ENCODE assay signal across 8 cellular contexts in the genomic region with DNA sequence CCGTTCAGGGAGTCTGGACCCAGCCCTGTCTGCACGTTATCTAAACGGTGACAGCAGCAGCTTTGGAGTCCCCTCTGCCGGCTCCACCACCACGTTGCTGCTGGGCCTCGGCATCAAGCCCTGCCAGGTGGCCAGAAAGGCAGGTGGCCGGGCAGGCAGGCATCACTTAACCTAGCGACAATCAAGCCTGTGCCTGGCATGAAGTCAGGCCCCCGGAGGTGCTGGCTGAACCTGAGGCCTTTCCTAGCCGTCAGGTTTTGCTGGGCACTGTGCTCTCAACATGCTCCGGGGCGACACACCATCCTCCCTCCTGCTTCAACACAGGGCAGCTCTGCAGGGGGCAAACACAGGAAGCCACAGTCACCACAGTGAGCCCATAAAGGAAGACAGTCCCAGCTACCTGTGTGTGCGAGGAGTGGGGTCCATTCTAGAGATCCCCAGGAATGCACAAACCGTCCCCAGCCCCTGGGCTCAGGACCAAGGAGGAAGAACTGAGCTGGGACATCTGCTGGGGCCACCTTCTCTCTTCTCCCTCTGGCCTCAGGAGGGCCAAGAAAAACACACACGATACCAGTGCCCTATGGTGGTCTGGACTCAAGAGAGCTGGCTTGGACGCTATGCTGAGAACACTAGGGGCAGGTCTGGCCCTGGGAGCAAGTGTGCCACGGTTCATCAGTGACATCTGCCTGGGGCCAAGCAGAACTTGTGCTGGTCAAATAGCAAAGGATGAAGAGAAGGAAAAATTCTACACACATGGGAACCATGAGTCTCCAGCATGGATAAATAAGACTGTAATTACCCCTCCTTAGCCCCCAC. TPM values are rescaled to one million over a fixed set of nuclear protein-coding genes. Genes with fewer than 3 reads are reported as not detected.
DNase-seq lines count a peak whose midpoint lies in the region; ATAC-seq, FAIRE-seq and TF ChIP-seq lines count a peak whose summit lies in the region.

No MANE protein-coding gene starts in this region.

- no peak overlapping the region for H2BK120ac ChIP-seq in mesendoderm (ENCODE audit: low read depth, low read length)

- no peak for TF ChIP-seq POLR2A in body of pancreas (IDR thresholded peaks at IDR 0.05)

- H3K79me1 ChIP-seq in mesendoderm (ENCODE audit: low read length) = peaks cover 28% of the 10 kb centered on the region

- intact Hi-C loops in body of pancreas (cut with DNase I) = no loop called here

- ATAC-seq in GM18511 (IDR thresholded peaks at IDR 0.05; ENCODE audit: unreplicated experiment) (peak; percentile 41), HG02840 (IDR thresholded peaks at IDR 0.05; ENCODE audit: low FRiP score, unreplicated experiment) (peak; percentile 3), body of pancreas (peak; percentile 25)

- 33 to 53% methylated on average over 10 to 17 of the region's 17 CpGs for WGBS in body of pancreas, 2 donors
- WGBS in mesendoderm (ENCODE audit: extremely low coverage, insufficient coverage, low lambda C conversion rate) = no CpG with 5 or more reads among the region's 17 CpGs

- no peaks in the 10 kb centered on the region for H3K27me3 ChIP-seq in body of pancreas
- no peaks in the 10 kb centered on the region for H3K27me3 ChIP-seq in mesendoderm (ENCODE audit: insufficient read depth, low read length, poor library complexity)

- DNase-seq in NCI-H2107 treated with DMSO at 0.1 percent for 48 hours (lab: John Stamatoyannopoulos, UW; ENCODE audit: unreplicated experiment) (peak; percentile 77), body of pancreas (peak in 3 of 4 donors; percentile 64 to 73 (median 73)), kidney tubule cell (ENCODE audit: low spot score) (no peak), OCI-M1 (lab: John Stamatoyannopoulos, UW) (no peak), frontal cortex (ENCODE audit: low spot score in 2 of 2) (no peak), mesendoderm (no peak)

- H3K56ac ChIP-seq in mesendoderm (ENCODE audit: low read length) = no peak overlapping the region

- H3K4me3 ChIP-seq in body of pancreas (no peak overlapping the region), mesendoderm (ENCODE audit: low read length) (no peak overlapping the region)

- FAIRE-seq in frontal cortex (lab: Jason Lieb, UNC) = no peak

- H3K9me3 ChIP-seq in body of pancreas = no peaks in the 10 kb centered on the region

- H3K36me3 ChIP-seq in body of pancreas (replicated peaks in 1 of 2; ENCODE audit: insufficient read depth in 1 of 2, low read depth in 2 of 2) = no peaks in the 10 kb centered on the region
- H3K36me3 ChIP-seq in mesendoderm (ENCODE audit: control insufficient read depth, insufficient read depth, low read length) = no peaks in the 10 kb centered on the region

- no peak overlapping the region for H3K4me2 ChIP-seq in mesendoderm (ENCODE audit: low read length)

- no peak overlapping the region for H4K5ac ChIP-seq in mesendoderm (ENCODE audit: low read length)

- no peak overlapping the region for H3K4ac ChIP-seq in mesendoderm (ENCODE audit: low read depth, low read length)

- H2BK15ac ChIP-seq in mesendoderm (replicated peaks; ENCODE audit: low read depth) = no peak overlapping the region

- no peak overlapping the region for H2AK5ac ChIP-seq in mesendoderm (ENCODE audit: low read length)

- H3K9ac ChIP-seq in mesendoderm (ENCODE audit: low read length) = no peak overlapping the region

- H3K79me2 ChIP-seq in mesendoderm (ENCODE audit: control insufficient read depth, insufficient read depth, low read length) = peaks cover 67% of the 10 kb centered on the region

- H3K4me1 ChIP-seq in body of pancreas (peaks cover 44% of the 10 kb centered on the region), mesendoderm (ENCODE audit: control insufficient read depth, low read depth, low read length) (peaks cover 24% of the 10 kb centered on the region)

- no peak overlapping the region for H2BK5ac ChIP-seq in mesendoderm (ENCODE audit: low read length)

- no peak for TF ChIP-seq CTCF in body of pancreas (IDR thresholded peaks at IDR 0.05)

- H3K23ac ChIP-seq in mesendoderm (ENCODE audit: low read length) = no peak overlapping the region

- no peak overlapping the region for H4K8ac ChIP-seq in mesendoderm (ENCODE audit: low read depth, low read length)

- H3K27ac ChIP-seq in body of pancreas = peak overlapping the region in 2 of 4 donors; percentile 39 to 48
- no peak overlapping the region for H3K27ac ChIP-seq in mesendoderm (ENCODE audit: low read depth, low read length)

- H3K18ac ChIP-seq in mesendoderm (ENCODE audit: low read length) = no peak overlapping the region

RNA-seq across cellular contexts. Expression of a gene that starts 44.7 kb away (rescaled TPM):
- total RNA-seq in body of pancreas (10 to 100 TPM; 36.3 to 57.4 TPM), frontal cortex (22.4 TPM)
- 19.8 TPM for polyA plus RNA-seq in mesendoderm (2013, experiment 1 of 2)
- polyA plus RNA-seq in mesendoderm (2013, experiment 2 of 2) = 20.9 TPM

Comparison
In these comparisons a context has a peak if more than half of its experiments do, and no peak if none do; other contexts are left out.
1. DNase-seq: peak in NCI-H2107 treated with DMSO at 0.1 percent for 48 hours (single experiment) and body of pancreas (3 of 4); none in kidney tubule cell (single experiment), OCI-M1 (single experiment), frontal cortex (0 of 2) and mesendoderm (single experiment).
2. Peak in every context shown above with its lines, with median percentiles within 50 percentile points of each other: ATAC-seq.